In the genomic region with DNA sequence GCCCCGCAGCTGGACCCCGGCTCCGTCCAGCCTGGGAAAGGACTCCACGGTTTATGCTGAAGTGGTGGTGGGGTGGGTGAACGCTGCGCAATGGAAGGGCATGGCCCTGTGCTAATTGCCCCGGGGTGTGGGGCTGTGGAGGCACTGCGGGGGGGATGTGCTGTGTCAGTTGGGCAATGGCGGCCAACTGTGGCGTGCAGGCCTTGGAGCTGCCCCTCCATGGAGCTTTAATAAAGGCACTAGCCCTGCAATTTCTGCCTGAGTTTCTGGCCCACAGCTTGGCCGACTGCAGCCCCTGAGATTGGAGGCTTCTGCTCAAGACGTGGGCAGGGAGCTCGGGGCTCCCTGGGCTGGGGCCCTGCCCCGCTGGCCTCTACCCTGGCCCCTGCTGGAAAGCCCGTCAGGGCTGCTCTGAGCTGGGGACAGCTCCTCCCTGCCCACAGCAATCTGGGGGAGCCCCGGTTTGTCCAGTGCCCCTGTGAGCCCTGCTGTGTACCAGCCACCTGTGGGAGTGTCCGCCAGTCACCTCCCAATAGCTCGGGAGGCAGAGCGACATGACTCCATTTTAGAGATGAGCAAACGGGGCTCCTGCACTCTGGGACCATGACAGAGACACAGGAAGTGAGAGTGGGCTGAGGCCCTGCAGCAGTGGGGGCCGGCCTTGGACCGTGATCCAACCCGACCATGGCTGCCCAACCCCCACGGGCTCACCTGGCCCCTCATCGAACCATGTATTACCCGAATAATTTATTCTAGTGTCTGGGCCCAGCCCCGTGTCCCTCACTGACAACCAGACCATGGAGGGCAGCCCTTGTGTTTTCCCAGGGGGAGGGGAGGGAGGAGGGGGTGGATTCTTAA, we compare ENCODE assay signal across 8 cellular contexts.
A peak's percentile ranks its signal among the peaks of the same experiment; 100 is the strongest.
DNase-seq lines count a peak whose midpoint lies in the region; ATAC-seq and TF ChIP-seq lines count a peak whose summit lies in the region.

No MANE protein-coding gene starts in this region.

- in situ Hi-C loops in GM13976 (cut with MboI; ENCODE audit: low sequenced_read_pairs, unreplicated experiment) = loop anchor here (25.0 kb wide), 1 partner anchor 135 kb away; a partner anchor contains a TSS

- H3K27me3 Mint-ChIP-seq in activated naive CD8-positive, alpha-beta T cell = no peaks in the 10 kb centered on the region
- H3K27me3 Mint-ChIP-seq in stimulated activated memory B cell treated with anti-CD40 and anti-IgM and Interleukin-4, amounts not matched to agents 10 μg/mL and 1 μg/mL and 100 μg/mL, for 72 hours = peaks cover 8% of the 10 kb centered on the region

- TF ChIP-seq CTCF in GM13976 (IDR thresholded peaks at IDR 0.05; ENCODE audit: borderline replicate concordance, control extremely low read depth, extremely low read depth, insufficient read depth, missing control alignments) = no peak

- H3K4me3 Mint-ChIP-seq in activated naive CD8-positive, alpha-beta T cell = peak overlapping the region; percentile 88
- peak overlapping the region; percentile 84 for H3K4me3 Mint-ChIP-seq in stimulated activated memory B cell treated with anti-CD40 and anti-IgM and Interleukin-4, amounts not matched to agents 10 μg/mL and 1 μg/mL and 100 μg/mL, for 72 hours

- no peaks in the 10 kb centered on the region for H3K36me3 Mint-ChIP-seq in activated naive CD8-positive, alpha-beta T cell
- H3K36me3 Mint-ChIP-seq in stimulated activated memory B cell treated with anti-CD40 and anti-IgM and Interleukin-4, amounts not matched to agents 10 μg/mL and 1 μg/mL and 100 μg/mL, for 72 hours = no peaks in the 10 kb centered on the region

- no peaks in the 10 kb centered on the region for H3K9me3 Mint-ChIP-seq in activated naive CD8-positive, alpha-beta T cell (ENCODE audit: low read depth)
- H3K9me3 Mint-ChIP-seq in stimulated activated memory B cell treated with anti-CD40 and anti-IgM and Interleukin-4, amounts not matched to agents 10 μg/mL and 1 μg/mL and 100 μg/mL, for 72 hours = no peaks in the 10 kb centered on the region

- ATAC-seq in stimulated activated memory B cell treated with anti-CD40 and anti-IgM and Interleukin-4, amounts not matched to agents 10 μg/mL and 1 μg/mL and 100 μg/mL, for 72 hours = peak; percentile 50
- ATAC-seq in GM18873 (IDR thresholded peaks at IDR 0.05; ENCODE audit: low FRiP score, unreplicated experiment) = no peak
- no peak for ATAC-seq in GM21786 (IDR thresholded peaks at IDR 0.05; ENCODE audit: unreplicated experiment)

- peak overlapping the region; percentile 91 for H3K27ac Mint-ChIP-seq in activated naive CD8-positive, alpha-beta T cell
- H3K27ac Mint-ChIP-seq in stimulated activated memory B cell treated with anti-CD40 and anti-IgM and Interleukin-4, amounts not matched to agents 10 μg/mL and 1 μg/mL and 100 μg/mL, for 72 hours = peak overlapping the region; percentile 96

- peak; percentile 77 for DNase-seq in GM13976 (ENCODE audit: low spot score)
- peak; percentile 87 for DNase-seq in NAMALWA (ENCODE audit: low spot score)
- peak; percentile 40 for DNase-seq in kidney tubule cell (ENCODE audit: low spot score)
- no peak for DNase-seq in NCI-H2196 treated with DMSO at 0.1 percent for 48 hours (lab: John Stamatoyannopoulos, UW; ENCODE audit: unreplicated experiment)

- H3K4me1 Mint-ChIP-seq in activated naive CD8-positive, alpha-beta T cell (ENCODE audit: low read depth) = peaks cover 27% of the 10 kb centered on the region
- peaks cover 68% of the 10 kb centered on the region for H3K4me1 Mint-ChIP-seq in stimulated activated memory B cell treated with anti-CD40 and anti-IgM and Interleukin-4, amounts not matched to agents 10 μg/mL and 1 μg/mL and 100 μg/mL, for 72 hours
